In genomic region chr2:6692061-6692460, GRCh38 we compare ENCODE assay signal across 16 cellular contexts.
"Had no signal": no experiment of that assay in that cellular context is flagged by ENCODE, and none has a peak within 500 bp of the region (broad histone marks: within the 10 kb centered on the region; RNA-seq: fewer than 3 reads in every experiment).

No MANE protein-coding gene starts in this region.

- H3K4me1 Mint-ChIP-seq: neural progenitor cell had no signal

- H3K4me1 ChIP-seq: foreskin keratinocyte, pancreas, tibial artery, vagina had no signal

- H3K9me3 Mint-ChIP-seq: activated naive CD4-positive, alpha-beta T cell treated with anti-CD3 and anti-CD28 coated beads, Interleukin-2, amount 50 U/mL, for 72 hours; activated T-helper 2 cell treated with anti-CD3 and anti-CD28 coated beads, Interferon-gamma antibody, Interleukin-2, Interleukin-4, amounts not matched to agents 10 μg/mL and 5 μg/mL and 100 μg/mL, durations not matched to agents 14 hours and 24 hours and 36 hours had no signal

- H3K9ac ChIP-seq: neural progenitor cell had no signal

- H3K27ac Mint-ChIP-seq: activated naive CD4-positive, alpha-beta T cell treated with anti-CD3 and anti-CD28 coated beads, Interleukin-2, amount 50 U/mL, for 72 hours; activated T-helper 2 cell treated with anti-CD3 and anti-CD28 coated beads, Interferon-gamma antibody, Interleukin-2, Interleukin-4, amounts not matched to agents 10 μg/mL and 5 μg/mL and 100 μg/mL, durations not matched to agents 14 hours and 24 hours and 36 hours; neural progenitor cell; T-helper 17 cell had no signal

- ATAC-seq: activated naive CD4-positive, alpha-beta T cell treated with anti-CD3 and anti-CD28 coated beads, Interleukin-2, amount 50 U/mL, for 72 hours; foreskin keratinocyte; T-helper 17 cell had no signal

- H3K27me3 ChIP-seq: esophagus muscularis mucosa, foreskin keratinocyte, heart left ventricle, neural progenitor cell, pancreas, tibial artery, vagina had no signal

- H3K4me3 Mint-ChIP-seq: neural progenitor cell, T-helper 17 cell had no signal

- H3K4me2 ChIP-seq: neural progenitor cell, smooth muscle cell had no signal

- H2AFZ ChIP-seq: neural progenitor cell had no signal

- H3K9me3 ChIP-seq: pancreas, vagina had no signal

- DNase-seq: activated CD4-positive, alpha-beta T cell treated with anti-CD3 and anti-CD28 coated beads, Interleukin-2, amount 50 U/mL, for 1 hour; activated CD4-positive, CD25-positive, alpha-beta regulatory T cell; activated T-cell treated with anti-CD3 and anti-CD28 coated beads for 4 hours; amniotic stem cell; heart left ventricle; left ventricle myocardium inferior; pancreas; T-helper 17 cell; tibial artery had no signal

- H3K36me3 Mint-ChIP-seq: activated naive CD4-positive, alpha-beta T cell treated with anti-CD3 and anti-CD28 coated beads, Interleukin-2, amount 50 U/mL, for 72 hours; neural progenitor cell had no signal

- H3K4me3 ChIP-seq: esophagus muscularis mucosa, heart left ventricle, left ventricle myocardium inferior, neural progenitor cell, pancreas, smooth muscle cell, tibial artery, vagina had no signal

- H3K36me3 ChIP-seq: esophagus muscularis mucosa, heart left ventricle, left ventricle myocardium inferior, neural progenitor cell, pancreas, tibial artery, vagina had no signal

- H3K27ac ChIP-seq: foreskin keratinocyte, neural progenitor cell, pancreas, tibial artery, vagina had no signal
